In the genomic region with DNA sequence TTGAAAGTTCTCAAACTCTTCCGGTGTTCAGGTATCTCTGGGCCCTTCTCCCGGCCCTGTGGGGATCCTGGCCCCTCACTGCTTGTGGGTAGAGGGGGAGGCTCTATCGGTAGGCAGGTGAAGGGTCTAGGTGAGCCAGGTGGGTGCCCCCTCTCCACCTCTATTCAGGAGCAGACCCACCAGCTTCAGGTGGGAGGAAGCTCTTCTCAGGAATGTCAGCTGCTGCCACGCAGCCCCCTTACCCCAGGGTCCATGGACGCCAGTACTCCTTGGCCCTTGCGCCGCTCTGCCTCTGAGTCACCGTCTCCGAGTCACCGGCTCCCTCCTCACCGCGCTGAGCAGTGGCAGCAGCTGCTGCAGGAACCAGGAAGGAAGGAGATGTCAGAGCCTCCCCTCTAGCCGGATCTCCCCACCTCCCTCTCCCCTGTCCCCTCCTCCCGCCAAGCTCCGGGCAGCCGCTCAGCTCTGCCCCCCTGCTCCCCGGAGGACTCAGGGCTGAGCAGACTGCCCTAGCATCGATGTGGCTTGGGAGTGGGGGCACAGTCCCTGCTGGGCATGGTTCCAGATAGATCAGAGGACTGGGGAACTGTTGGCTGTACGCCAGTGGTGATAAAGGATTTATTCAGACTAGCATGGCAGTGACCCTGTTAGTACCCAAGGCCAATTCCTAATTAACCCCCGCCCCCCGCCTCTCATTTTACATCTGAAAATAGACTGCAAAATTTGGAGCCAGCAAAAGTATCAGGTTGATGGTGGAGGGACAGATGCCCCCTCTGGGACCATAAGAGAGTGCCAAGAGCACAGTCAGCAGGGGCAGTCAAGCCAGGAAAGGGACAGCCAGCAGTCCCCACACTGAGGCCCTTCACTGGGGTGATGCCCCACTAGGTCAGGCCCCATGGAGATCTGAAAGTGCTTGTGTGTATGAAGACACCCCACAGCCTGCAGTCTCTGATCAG, we compare ENCODE assay signal across 1 cellular context.
TF ChIP-seq lines count a peak whose summit lies in the region.

A gene with protein sequence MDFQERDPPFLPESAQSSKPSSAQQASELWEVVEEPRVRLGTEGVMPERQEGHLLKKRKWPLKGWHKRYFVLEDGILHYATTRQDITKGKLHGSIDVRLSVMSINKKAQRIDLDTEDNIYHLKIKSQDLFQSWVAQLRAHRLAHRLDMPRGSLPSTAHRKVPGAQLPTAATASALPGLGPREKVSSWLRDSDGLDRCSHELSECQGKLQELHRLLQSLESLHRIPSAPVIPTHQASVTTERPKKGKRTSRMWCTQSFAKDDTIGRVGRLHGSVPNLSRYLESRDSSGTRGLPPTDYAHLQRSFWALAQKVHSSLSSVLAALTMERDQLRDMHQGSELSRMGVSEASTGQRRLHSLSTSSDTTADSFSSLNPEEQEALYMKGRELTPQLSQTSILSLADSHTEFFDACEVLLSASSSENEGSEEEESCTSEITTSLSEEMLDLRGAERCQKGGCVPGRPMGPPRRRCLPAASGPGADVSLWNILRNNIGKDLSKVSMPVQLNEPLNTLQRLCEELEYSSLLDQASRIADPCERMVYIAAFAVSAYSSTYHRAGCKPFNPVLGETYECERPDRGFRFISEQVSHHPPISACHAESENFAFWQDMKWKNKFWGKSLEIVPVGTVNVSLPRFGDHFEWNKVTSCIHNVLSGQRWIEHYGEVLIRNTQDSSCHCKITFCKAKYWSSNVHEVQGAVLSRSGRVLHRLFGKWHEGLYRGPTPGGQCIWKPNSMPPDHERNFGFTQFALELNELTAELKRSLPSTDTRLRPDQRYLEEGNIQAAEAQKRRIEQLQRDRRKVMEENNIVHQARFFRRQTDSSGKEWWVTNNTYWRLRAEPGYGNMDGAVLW (minus strand): TSS at position 371 of the 956 bp plus-strand sequence. CDS start 1,516 bp downstream, outside the sequence.

TF ChIP-seq in K562, 482 proteins besides CTCF, POLR2A, EP300 and RAD21 (continued from another document and continues in another):
- TF ChIP-seq JUN (IDR thresholded peaks at IDR 0.05; ENCODE audit: borderline replicate concordance, low read depth, low read length) = peak; percentile 75; the same call in 1 of the 2 replicates
- no peak for TF ChIP-seq JUN (CRISPR knock-in tag; IDR thresholded peaks at IDR 0.05; ENCODE audit: borderline replicate concordance)
- no peak for TF ChIP-seq PHF21A (IDR thresholded peaks at IDR 0.05; ENCODE audit: borderline replicate concordance, low read depth)
- no peak for TF ChIP-seq NFYB (IDR thresholded peaks at IDR 0.05; ENCODE audit: extremely low read depth, insufficient read length)
- TF ChIP-seq MTA3 (IDR thresholded peaks at IDR 0.05; ENCODE audit: borderline replicate concordance) = peak; percentile 70; the same call in 1 of the 2 replicates
- no peak for TF ChIP-seq ZNF609 (CRISPR knock-in tag; IDR thresholded peaks at IDR 0.05; ENCODE audit: borderline replicate concordance)
- TF ChIP-seq, protein P1, sequence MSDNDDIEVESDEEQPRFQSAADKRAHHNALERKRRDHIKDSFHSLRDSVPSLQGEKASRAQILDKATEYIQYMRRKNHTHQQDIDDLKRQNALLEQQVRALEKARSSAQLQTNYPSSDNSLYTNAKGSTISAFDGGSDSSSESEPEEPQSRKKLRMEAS (CRISPR knock-in tag; IDR thresholded peaks at IDR 0.05) = peak; percentile 62
- 0 out of 2 replicates have a peak, but pooled peaks have one; percentile 19 for TF ChIP-seq MEF2D (tag; conservative IDR thresholded peaks at IDR 0.05; ENCODE audit: low read depth)
- TF ChIP-seq SRF (CRISPR knock-in tag; IDR thresholded peaks at IDR 0.05) = peak in 1 of 2 experiments; percentile 64; a peak in 1 of 4 replicates
- TF ChIP-seq, protein P2, sequence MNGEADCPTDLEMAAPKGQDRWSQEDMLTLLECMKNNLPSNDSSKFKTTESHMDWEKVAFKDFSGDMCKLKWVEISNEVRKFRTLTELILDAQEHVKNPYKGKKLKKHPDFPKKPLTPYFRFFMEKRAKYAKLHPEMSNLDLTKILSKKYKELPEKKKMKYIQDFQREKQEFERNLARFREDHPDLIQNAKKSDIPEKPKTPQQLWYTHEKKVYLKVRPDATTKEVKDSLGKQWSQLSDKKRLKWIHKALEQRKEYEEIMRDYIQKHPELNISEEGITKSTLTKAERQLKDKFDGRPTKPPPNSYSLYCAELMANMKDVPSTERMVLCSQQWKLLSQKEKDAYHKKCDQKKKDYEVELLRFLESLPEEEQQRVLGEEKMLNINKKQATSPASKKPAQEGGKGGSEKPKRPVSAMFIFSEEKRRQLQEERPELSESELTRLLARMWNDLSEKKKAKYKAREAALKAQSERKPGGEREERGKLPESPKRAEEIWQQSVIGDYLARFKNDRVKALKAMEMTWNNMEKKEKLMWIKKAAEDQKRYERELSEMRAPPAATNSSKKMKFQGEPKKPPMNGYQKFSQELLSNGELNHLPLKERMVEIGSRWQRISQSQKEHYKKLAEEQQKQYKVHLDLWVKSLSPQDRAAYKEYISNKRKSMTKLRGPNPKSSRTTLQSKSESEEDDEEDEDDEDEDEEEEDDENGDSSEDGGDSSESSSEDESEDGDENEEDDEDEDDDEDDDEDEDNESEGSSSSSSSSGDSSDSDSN (IDR thresholded peaks at IDR 0.05; ENCODE audit: borderline replicate concordance in 1 of 2, low read depth in 2 of 2, low read length in 2 of 2) = peak in 1 of 2 experiments; percentile 59; a peak in 1 of 4 replicates
- TF ChIP-seq SNIP1 (IDR thresholded peaks at IDR 0.05; ENCODE audit: low read depth) = peak; percentile 79
- 0 out of 2 replicates have a peak, but pooled peaks have one; percentile 12 for TF ChIP-seq ZNF384 (IDR thresholded peaks at IDR 0.05; ENCODE audit: low read depth, low read length)
- TF ChIP-seq ZBTB7A (IDR thresholded peaks at IDR 0.05; ENCODE audit: borderline replicate concordance, control insufficient read depth, low read depth, low read length) = peak; percentile 91
- TF ChIP-seq HDAC1 (IDR thresholded peaks at IDR 0.05) = peak in 1 of 2 experiments; percentile 93; a peak in 2 of 4 replicates
- peak; percentile 90 for TF ChIP-seq PHF20 (IDR thresholded peaks at IDR 0.05; ENCODE audit: partially characterized antibody)
- peak; percentile 91 for TF ChIP-seq THAP12 (CRISPR knock-in tag; IDR thresholded peaks at IDR 0.05)
- TF ChIP-seq AFF1 (IDR thresholded peaks at IDR 0.05; ENCODE audit: low read depth in 1 of 2, partially characterized antibody in 2 of 2) = peak in 1 of 2 experiments; percentile 36
- peak in 1 of 2 experiments; percentile 52; a peak in 1 of 3 replicates for TF ChIP-seq CBX3 (IDR thresholded peaks at IDR 0.05; ENCODE audit: borderline replicate concordance in 1 of 2, low read length in 2 of 2)
- TF ChIP-seq ZNF778 (CRISPR knock-in tag; IDR thresholded peaks at IDR 0.05) = no peak
- TF ChIP-seq, protein P3, sequence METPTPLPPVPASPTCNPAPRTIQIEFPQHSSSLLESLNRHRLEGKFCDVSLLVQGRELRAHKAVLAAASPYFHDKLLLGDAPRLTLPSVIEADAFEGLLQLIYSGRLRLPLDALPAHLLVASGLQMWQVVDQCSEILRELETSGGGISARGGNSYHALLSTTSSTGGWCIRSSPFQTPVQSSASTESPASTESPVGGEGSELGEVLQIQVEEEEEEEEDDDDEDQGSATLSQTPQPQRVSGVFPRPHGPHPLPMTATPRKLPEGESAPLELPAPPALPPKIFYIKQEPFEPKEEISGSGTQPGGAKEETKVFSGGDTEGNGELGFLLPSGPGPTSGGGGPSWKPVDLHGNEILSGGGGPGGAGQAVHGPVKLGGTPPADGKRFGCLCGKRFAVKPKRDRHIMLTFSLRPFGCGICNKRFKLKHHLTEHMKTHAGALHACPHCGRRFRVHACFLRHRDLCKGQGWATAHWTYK (CRISPR knock-in tag; IDR thresholded peaks at IDR 0.05) = 0 out of 2 replicates have a peak, but pooled peaks have one; percentile 47
- no peak for TF ChIP-seq FOXA3 (CRISPR knock-in tag; conservative IDR thresholded peaks at IDR 0.05 in 1 of 2, IDR thresholded peaks at IDR 0.05 in 1 of 2)
- no peak for TF ChIP-seq MEF2A (IDR thresholded peaks at IDR 0.05; ENCODE audit: control insufficient read depth, low read depth, low read length)
- TF ChIP-seq NRF1 (conservative IDR thresholded peaks at IDR 0.05 in 1 of 2, IDR thresholded peaks at IDR 0.05 in 1 of 2) = peak; percentile 73 to 80
- 0 out of 2 replicates have a peak, but pooled peaks have one; percentile 15 for TF ChIP-seq L3MBTL2 (IDR thresholded peaks at IDR 0.05)
